Comparison of ENCODE assay signal across 1 cellular context in the genomic region with DNA sequence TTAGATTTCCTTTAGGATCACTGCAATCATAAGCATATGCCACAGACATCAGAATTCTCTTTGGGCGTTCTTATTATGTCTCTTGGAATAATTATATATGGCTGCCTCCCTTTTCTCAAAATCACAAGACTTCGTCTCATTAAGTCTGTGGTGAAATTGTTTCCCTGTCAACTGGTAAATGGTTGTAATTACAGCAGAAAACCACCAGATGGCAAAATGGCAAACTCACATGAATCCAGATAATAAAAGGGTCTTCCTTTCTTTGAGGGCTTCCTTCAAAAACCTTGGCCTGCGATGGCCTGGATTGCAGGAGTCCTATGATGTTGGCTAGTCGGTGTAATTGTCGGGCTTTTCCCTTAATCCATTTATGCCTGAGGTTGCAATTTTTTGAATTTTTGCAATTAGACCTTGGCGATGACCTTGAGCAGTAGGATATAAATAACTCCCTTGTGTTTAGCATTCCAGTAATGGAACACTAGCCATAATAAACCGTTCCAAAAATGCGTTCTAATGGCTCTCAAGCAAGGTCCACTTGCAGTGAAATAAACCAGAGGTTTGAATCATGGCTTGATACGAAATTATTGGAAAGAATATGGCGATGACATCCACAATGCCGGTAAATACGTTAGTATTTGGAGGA.
TF ChIP-seq lines count a peak whose summit lies in the region.

No MANE protein-coding gene starts in this region.

TF ChIP-seq in H1, 55 proteins besides CTCF, POLR2A, EP300 and RAD21 (continued from another document):
- TF ChIP-seq, protein P1, sequence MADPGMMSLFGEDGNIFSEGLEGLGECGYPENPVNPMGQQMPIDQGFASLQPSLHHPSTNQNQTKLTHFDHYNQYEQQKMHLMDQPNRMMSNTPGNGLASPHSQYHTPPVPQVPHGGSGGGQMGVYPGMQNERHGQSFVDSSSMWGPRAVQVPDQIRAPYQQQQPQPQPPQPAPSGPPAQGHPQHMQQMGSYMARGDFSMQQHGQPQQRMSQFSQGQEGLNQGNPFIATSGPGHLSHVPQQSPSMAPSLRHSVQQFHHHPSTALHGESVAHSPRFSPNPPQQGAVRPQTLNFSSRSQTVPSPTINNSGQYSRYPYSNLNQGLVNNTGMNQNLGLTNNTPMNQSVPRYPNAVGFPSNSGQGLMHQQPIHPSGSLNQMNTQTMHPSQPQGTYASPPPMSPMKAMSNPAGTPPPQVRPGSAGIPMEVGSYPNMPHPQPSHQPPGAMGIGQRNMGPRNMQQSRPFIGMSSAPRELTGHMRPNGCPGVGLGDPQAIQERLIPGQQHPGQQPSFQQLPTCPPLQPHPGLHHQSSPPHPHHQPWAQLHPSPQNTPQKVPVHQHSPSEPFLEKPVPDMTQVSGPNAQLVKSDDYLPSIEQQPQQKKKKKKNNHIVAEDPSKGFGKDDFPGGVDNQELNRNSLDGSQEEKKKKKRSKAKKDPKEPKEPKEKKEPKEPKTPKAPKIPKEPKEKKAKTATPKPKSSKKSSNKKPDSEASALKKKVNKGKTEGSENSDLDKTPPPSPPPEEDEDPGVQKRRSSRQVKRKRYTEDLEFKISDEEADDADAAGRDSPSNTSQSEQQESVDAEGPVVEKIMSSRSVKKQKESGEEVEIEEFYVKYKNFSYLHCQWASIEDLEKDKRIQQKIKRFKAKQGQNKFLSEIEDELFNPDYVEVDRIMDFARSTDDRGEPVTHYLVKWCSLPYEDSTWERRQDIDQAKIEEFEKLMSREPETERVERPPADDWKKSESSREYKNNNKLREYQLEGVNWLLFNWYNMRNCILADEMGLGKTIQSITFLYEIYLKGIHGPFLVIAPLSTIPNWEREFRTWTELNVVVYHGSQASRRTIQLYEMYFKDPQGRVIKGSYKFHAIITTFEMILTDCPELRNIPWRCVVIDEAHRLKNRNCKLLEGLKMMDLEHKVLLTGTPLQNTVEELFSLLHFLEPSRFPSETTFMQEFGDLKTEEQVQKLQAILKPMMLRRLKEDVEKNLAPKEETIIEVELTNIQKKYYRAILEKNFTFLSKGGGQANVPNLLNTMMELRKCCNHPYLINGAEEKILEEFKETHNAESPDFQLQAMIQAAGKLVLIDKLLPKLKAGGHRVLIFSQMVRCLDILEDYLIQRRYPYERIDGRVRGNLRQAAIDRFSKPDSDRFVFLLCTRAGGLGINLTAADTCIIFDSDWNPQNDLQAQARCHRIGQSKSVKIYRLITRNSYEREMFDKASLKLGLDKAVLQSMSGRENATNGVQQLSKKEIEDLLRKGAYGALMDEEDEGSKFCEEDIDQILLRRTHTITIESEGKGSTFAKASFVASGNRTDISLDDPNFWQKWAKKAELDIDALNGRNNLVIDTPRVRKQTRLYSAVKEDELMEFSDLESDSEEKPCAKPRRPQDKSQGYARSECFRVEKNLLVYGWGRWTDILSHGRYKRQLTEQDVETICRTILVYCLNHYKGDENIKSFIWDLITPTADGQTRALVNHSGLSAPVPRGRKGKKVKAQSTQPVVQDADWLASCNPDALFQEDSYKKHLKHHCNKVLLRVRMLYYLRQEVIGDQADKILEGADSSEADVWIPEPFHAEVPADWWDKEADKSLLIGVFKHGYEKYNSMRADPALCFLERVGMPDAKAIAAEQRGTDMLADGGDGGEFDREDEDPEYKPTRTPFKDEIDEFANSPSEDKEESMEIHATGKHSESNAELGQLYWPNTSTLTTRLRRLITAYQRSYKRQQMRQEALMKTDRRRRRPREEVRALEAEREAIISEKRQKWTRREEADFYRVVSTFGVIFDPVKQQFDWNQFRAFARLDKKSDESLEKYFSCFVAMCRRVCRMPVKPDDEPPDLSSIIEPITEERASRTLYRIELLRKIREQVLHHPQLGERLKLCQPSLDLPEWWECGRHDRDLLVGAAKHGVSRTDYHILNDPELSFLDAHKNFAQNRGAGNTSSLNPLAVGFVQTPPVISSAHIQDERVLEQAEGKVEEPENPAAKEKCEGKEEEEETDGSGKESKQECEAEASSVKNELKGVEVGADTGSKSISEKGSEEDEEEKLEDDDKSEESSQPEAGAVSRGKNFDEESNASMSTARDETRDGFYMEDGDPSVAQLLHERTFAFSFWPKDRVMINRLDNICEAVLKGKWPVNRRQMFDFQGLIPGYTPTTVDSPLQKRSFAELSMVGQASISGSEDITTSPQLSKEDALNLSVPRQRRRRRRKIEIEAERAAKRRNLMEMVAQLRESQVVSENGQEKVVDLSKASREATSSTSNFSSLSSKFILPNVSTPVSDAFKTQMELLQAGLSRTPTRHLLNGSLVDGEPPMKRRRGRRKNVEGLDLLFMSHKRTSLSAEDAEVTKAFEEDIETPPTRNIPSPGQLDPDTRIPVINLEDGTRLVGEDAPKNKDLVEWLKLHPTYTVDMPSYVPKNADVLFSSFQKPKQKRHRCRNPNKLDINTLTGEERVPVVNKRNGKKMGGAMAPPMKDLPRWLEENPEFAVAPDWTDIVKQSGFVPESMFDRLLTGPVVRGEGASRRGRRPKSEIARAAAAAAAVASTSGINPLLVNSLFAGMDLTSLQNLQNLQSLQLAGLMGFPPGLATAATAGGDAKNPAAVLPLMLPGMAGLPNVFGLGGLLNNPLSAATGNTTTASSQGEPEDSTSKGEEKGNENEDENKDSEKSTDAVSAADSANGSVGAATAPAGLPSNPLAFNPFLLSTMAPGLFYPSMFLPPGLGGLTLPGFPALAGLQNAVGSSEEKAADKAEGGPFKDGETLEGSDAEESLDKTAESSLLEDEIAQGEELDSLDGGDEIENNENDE (IDR thresholded peaks at IDR 0.05; ENCODE audit: insufficient replicate concordance, low read length) = no peak
- TF ChIP-seq SUZ12 (IDR thresholded peaks at IDR 0.05; ENCODE audit: low read length) (no peak), BCL11A (IDR thresholded peaks at IDR 0.05; ENCODE audit: low read depth in 2 of 2, low read length in 2 of 2) (no peak), RBBP5 (IDR thresholded peaks at IDR 0.05; ENCODE audit: borderline replicate concordance, low read depth, low read length) (no peak), CHD1 (IDR thresholded peaks at IDR 0.05; ENCODE audit: low read depth, low read length) (no peak), GTF2F1 (IDR thresholded peaks at IDR 0.05; ENCODE audit: borderline replicate concordance, low read depth, low read length) (no peak), SP1 (IDR thresholded peaks at IDR 0.05; ENCODE audit: low read depth, low read length) (no peak), SAP30 (IDR thresholded peaks at IDR 0.05; ENCODE audit: insufficient read depth, insufficient replicate concordance, low read length) (no peak), JUN (IDR thresholded peaks at IDR 0.05; ENCODE audit: low read depth, low read length) (no peak), KDM5A (IDR thresholded peaks at IDR 0.05; ENCODE audit: low read length) (no peak), BACH1 (IDR thresholded peaks at IDR 0.05; ENCODE audit: low read length) (no peak)
- TF ChIP-seq, protein P2, sequence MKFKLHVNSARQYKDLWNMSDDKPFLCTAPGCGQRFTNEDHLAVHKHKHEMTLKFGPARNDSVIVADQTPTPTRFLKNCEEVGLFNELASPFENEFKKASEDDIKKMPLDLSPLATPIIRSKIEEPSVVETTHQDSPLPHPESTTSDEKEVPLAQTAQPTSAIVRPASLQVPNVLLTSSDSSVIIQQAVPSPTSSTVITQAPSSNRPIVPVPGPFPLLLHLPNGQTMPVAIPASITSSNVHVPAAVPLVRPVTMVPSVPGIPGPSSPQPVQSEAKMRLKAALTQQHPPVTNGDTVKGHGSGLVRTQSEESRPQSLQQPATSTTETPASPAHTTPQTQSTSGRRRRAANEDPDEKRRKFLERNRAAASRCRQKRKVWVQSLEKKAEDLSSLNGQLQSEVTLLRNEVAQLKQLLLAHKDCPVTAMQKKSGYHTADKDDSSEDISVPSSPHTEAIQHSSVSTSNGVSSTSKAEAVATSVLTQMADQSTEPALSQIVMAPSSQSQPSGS (IDR thresholded peaks at IDR 0.05; ENCODE audit: low read length) = no peak
- TF ChIP-seq, protein P3, sequence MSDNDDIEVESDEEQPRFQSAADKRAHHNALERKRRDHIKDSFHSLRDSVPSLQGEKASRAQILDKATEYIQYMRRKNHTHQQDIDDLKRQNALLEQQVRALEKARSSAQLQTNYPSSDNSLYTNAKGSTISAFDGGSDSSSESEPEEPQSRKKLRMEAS (IDR thresholded peaks at IDR 0.05) = no peak
TF ChIP-seq in H1: peak in this region for 0.
